10 cellular contexts compared by ENCODE assay signal in genomic region chr10:102752266-102752930, GRCh38. TPM values are rescaled to one million over a fixed set of nuclear protein-coding genes. Genes with fewer than 3 reads are reported as not detected.
DNase-seq lines count a peak whose midpoint lies in the region; ATAC-seq, FAIRE-seq and TF ChIP-seq lines count a peak whose summit lies in the region.
"Had no signal": no experiment of that assay in that cellular context is flagged by ENCODE, and none has a peak within 500 bp of the region (broad histone marks: within the 10 kb centered on the region; RNA-seq: fewer than 3 reads in every experiment).

No MANE protein-coding gene starts in this region.

- DNase-seq in M059J (ENCODE audit: low read depth) (peak; percentile 61), dorsolateral prefrontal cortex (no peak), NCI-H1930 (lab: John Stamatoyannopoulos, UW) (no peak), urothelium cell line (ENCODE audit: low spot score) (no peak)
- DNase-seq: activated CD8-positive, alpha-beta memory T cell treated with anti-CD3 and anti-CD28 coated beads, Interleukin-2, amount 50 U/mL, for 4 hours; stimulated activated CD4-positive, alpha-beta T cell treated with anti-CD3 and anti-CD28 coated beads, Interleukin-15, amount 100 ng/mL, for 24 hours had no signal

- H3K9me3 ChIP-seq in mucosa of rectum (ENCODE audit: control insufficient read depth in 2 of 2, low read length in 2 of 2): no peaks in the 10 kb centered on the region
- H3K9me3 ChIP-seq in thymus (ENCODE audit: control insufficient read depth): no peaks in the 10 kb centered on the region

- peaks cover 0 to 3% of the 10 kb centered on the region in 2 donors for H3K36me3 ChIP-seq in mucosa of rectum (ENCODE audit: control insufficient read depth in 2 of 2, insufficient read depth in 2 of 2, low read length in 2 of 2)
- H3K36me3 ChIP-seq in thymus (ENCODE audit: control insufficient read depth, insufficient read depth): no peaks in the 10 kb centered on the region

- no peak for TF ChIP-seq CTCF in dorsolateral prefrontal cortex (IDR thresholded peaks at IDR 0.05 in 54 of 56, conservative IDR thresholded peaks at IDR 0.05 in 2 of 56; ENCODE audit: low read depth in 1 of 56, partially characterized antibody in 56 of 56)

- H3K4me3 ChIP-seq in dorsolateral prefrontal cortex: no peak overlapping the region
- no peak overlapping the region for H3K4me3 ChIP-seq in mucosa of rectum (ENCODE audit: low read length in 2 of 2)
- no peak overlapping the region for H3K4me3 ChIP-seq in thymus (ENCODE audit: low read length)
- H3K4me3 ChIP-seq: K562 had no signal

- no peak overlapping the region for H3K9ac ChIP-seq in mucosa of rectum (ENCODE audit: low read depth in 1 of 2, low read length in 2 of 2)

- FAIRE-seq in urothelium cell line (lab: Jason Lieb, UNC): no peak

- 79% methylated on average over 9 of the region's 9 CpGs for WGBS in thymus

- intact Hi-C loops in dorsolateral prefrontal cortex (cut with DNase I): no loop called here

- peaks cover 0 to 9% of the 10 kb centered on the region in 2 donors for H3K4me1 ChIP-seq in mucosa of rectum (ENCODE audit: control insufficient read depth in 2 of 2, insufficient read depth in 2 of 2, low read length in 2 of 2)
- peaks cover 18% of the 10 kb centered on the region for H3K4me1 ChIP-seq in thymus (ENCODE audit: control insufficient read depth, insufficient read depth, low read length)

- H3K27ac ChIP-seq in dorsolateral prefrontal cortex (peak overlapping the region in 31 of 59 donors; percentile 7 to 74 (median 38)), mucosa of rectum (ENCODE audit: low read depth in 2 of 2, low read length in 2 of 2) (peak overlapping the region; percentile 41 to 60), thymus (ENCODE audit: low read depth) (peak overlapping the region; percentile 58)

- ATAC-seq in GM19455 (IDR thresholded peaks at IDR 0.05; ENCODE audit: unreplicated experiment): no peak

- H3K27me3 ChIP-seq in dorsolateral prefrontal cortex: no peaks in the 10 kb centered on the region
- no peaks in the 10 kb centered on the region for H3K27me3 ChIP-seq in mucosa of rectum (ENCODE audit: control insufficient read depth in 2 of 2, insufficient read depth in 2 of 2, low read length in 2 of 2)
- H3K27me3 ChIP-seq in thymus (ENCODE audit: control insufficient read depth, insufficient read depth): no peaks in the 10 kb centered on the region

RNA-seq across cellular contexts. Expression of gene WBP1L, which starts 8.7 kb away (rescaled TPM):
- 24.9 and 31.3 TPM in 2 replicates for total RNA-seq in M059J (2014; rRNA removed; shearing (Covaris generic))
- total RNA-seq in dorsolateral prefrontal cortex: 10 to 100 TPM; 27.9 to 71.0 (median 38.0) TPM
- 75.9 TPM for polyA plus RNA-seq in thymus

RNA-seq across cellular contexts. Expression of gene SFXN2, which starts 38.0 kb away (rescaled TPM):
- 0.98 and 4.5 TPM in 2 replicates for total RNA-seq in M059J (2014; rRNA removed; shearing (Covaris generic))
- total RNA-seq in dorsolateral prefrontal cortex: 10 to 100 TPM in 34 of 120 experiments, 1 to 10 TPM in 86; 3.3 to 14.5 (median 8.6) TPM
- 10.8 TPM for polyA plus RNA-seq in thymus

RNA-seq across cellular contexts. Expression of gene ARL3, which starts 38.2 kb away (rescaled TPM):
- total RNA-seq in M059J (2014; rRNA removed; shearing (Covaris generic)): 9.1 and 11.9 TPM in 2 replicates
- total RNA-seq in dorsolateral prefrontal cortex: 10 to 100 TPM; 16.6 to 45.7 (median 35.4) TPM
- 8.3 TPM for polyA plus RNA-seq in thymus
